19 cellular contexts compared by ENCODE assay signal in the genomic region with DNA sequence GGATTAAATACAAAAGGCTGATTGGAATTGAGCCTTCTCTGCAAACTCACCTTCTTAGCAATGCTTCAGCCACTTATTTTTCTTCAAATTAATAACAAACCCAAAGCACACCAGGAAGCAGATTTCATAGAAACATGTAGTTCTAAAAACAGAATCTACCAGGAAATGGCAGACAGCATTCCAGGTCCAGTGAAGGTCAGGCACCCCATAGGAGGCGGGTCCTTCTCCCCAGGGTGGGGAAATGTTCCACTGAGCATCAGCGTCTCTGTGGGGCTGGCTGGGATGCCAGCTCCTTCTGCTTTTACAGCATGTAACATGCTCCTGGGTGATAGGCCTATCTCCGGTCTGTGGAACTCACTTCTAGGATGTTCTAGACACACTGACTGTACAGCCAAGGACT. TPM values are rescaled to one million over a fixed set of nuclear protein-coding genes. Genes with fewer than 3 reads are reported as not detected.
DNase-seq lines count a peak whose midpoint lies in the region; ATAC-seq, FAIRE-seq and TF ChIP-seq lines count a peak whose summit lies in the region.
"Had no signal": no experiment of that assay in that cellular context is flagged by ENCODE, and none has a peak within 500 bp of the region (broad histone marks: within the 10 kb centered on the region; RNA-seq: fewer than 3 reads in every experiment).

No MANE protein-coding gene starts in this region.

- H3K79me2 ChIP-seq in astrocyte (ENCODE audit: insufficient read depth, low read length), result no peaks in the 10 kb centered on the region

- no peaks in the 10 kb centered on the region for H3K79me1 ChIP-seq in neuronal stem cell (ENCODE audit: low read depth, low read length)

- H3K27me3 ChIP-seq in astrocyte (ENCODE audit: insufficient read depth, low read length) (no peaks in the 10 kb centered on the region), neuronal stem cell (ENCODE audit: control insufficient read depth in 3 of 3, insufficient read depth in 3 of 3, low read depth in 1 of 3, low read length in 3 of 3) (no peaks in the 10 kb centered on the region)

- no peak overlapping the region for H3K18ac ChIP-seq in neuronal stem cell (ENCODE audit: low read length)

- no peak overlapping the region for H2BK120ac ChIP-seq in neuronal stem cell (ENCODE audit: low read depth, low read length)

- H3K9ac ChIP-seq in astrocyte (ENCODE audit: low read length) (no peak overlapping the region), neuronal stem cell (ENCODE audit: low read depth, low read length, poor library complexity) (no peak overlapping the region)

- no peak overlapping the region for H3K4me3 ChIP-seq in astrocyte (ENCODE audit: insufficient read depth, low read depth, low read length)
- no peak overlapping the region for H3K4me3 ChIP-seq in neuronal stem cell (ENCODE audit: low read length in 2 of 2)
- H3K4me3 ChIP-seq: HAP-1 had no signal

- H3K9me3 ChIP-seq in astrocyte (ENCODE audit: insufficient read depth, low read depth, low read length) (no peaks in the 10 kb centered on the region), neuronal stem cell (replicated peaks in 1 of 2; ENCODE audit: control insufficient read depth in 2 of 2, insufficient read depth in 1 of 2, low read depth in 1 of 2, low read length in 2 of 2) (peaks cover 0 to under 1% of the 10 kb centered on the region in 2 donors)
- H3K9me3 ChIP-seq: HAP-1 had no signal

- no peak for DNase-seq in astrocyte (ENCODE audit: low read depth)
- no peak for DNase-seq in left lobe of liver (ENCODE audit: low spot score)
- DNase-seq in neuronal stem cell (ENCODE audit: low spot score), result no peak
- DNase-seq in activated naive CD4-positive, alpha-beta T cell treated with anti-CD3 and anti-CD28 coated beads, Interleukin-2, amount 50 U/mL, for 16 hours, result no peak
- DNase-seq in C1 segment of cervical spinal cord (lab: John Stamatoyannopoulos, UW), result no peak
- no peak for DNase-seq in hypothalamus (lab: John Stamatoyannopoulos, UW)
- DNase-seq: CD4-positive, alpha-beta memory T cell; DMS153; DMS79 treated with DMSO at 0.1 percent for 48 hours; GDM1 had no signal

- H3K4me1 ChIP-seq in astrocyte (ENCODE audit: insufficient read depth, low read length), result peaks cover 16% of the 10 kb centered on the region
- H3K4me1 ChIP-seq in neuronal stem cell (ENCODE audit: control insufficient read depth in 2 of 2, insufficient read depth in 1 of 2, low read depth in 1 of 2, low read length in 2 of 2), result peaks cover 0 to 7% of the 10 kb centered on the region in 2 donors
- H3K4me1 ChIP-seq: HAP-1 had no signal

- ATAC-seq in left lobe of liver, result peak; percentile 34
- ATAC-seq in HG03354 (IDR thresholded peaks at IDR 0.05; ENCODE audit: poor library complexity, severe bottlenecking, unreplicated experiment), result no peak

- no peak overlapping the region for H2BK15ac ChIP-seq in neuronal stem cell (ENCODE audit: low read length)

- H3K14ac ChIP-seq in neuronal stem cell (ENCODE audit: low read length), result peak overlapping the region; percentile 10

- H3K9me3 Mint-ChIP-seq in astrocyte (ENCODE audit: unreplicated experiment), result no peaks in the 10 kb centered on the region
- H3K9me3 Mint-ChIP-seq: IgD-negative memory B cell had no signal

- H2AFZ ChIP-seq in astrocyte (ENCODE audit: low read depth, low read length) (no peak overlapping the region), neuronal stem cell (ENCODE audit: low read length) (no peak overlapping the region)

- no CpG with 5 or more reads among the region's 3 CpGs for WGBS in neuronal stem cell (ENCODE audit: extremely low coverage in 2 of 2, insufficient read length in 2 of 2, insufficient replicate concordance in 1 of 2), 2 donors

- H2BK5ac ChIP-seq in neuronal stem cell (ENCODE audit: low read length), result no peak overlapping the region

- H4K20me1 ChIP-seq in astrocyte (ENCODE audit: insufficient read depth, low read length), result no peaks in the 10 kb centered on the region

- no peak overlapping the region for H4K91ac ChIP-seq in neuronal stem cell (ENCODE audit: low read depth, low read length, poor library complexity)

- no peaks in the 10 kb centered on the region for H3K27me3 Mint-ChIP-seq in astrocyte (ENCODE audit: low read depth, unreplicated experiment)
- H3K27me3 Mint-ChIP-seq: B cell; CD4-positive, alpha-beta memory T cell; IgD-negative memory B cell had no signal

- no peak overlapping the region for H3K23ac ChIP-seq in neuronal stem cell (ENCODE audit: low read depth, low read length, poor library complexity)

- peaks cover 23% of the 10 kb centered on the region for H3K4me1 Mint-ChIP-seq in astrocyte (ENCODE audit: low read depth, unreplicated experiment)

- H4K8ac ChIP-seq in neuronal stem cell (ENCODE audit: low read depth, low read length), result no peak overlapping the region

- H3K4me2 ChIP-seq in astrocyte (ENCODE audit: low read length), result no peak overlapping the region
- no peak overlapping the region for H3K4me2 ChIP-seq in neuronal stem cell (ENCODE audit: insufficient read depth, low read length, poor library complexity, severe bottlenecking)

- FAIRE-seq in astrocyte (lab: Jason Lieb, UNC), result no peak
- FAIRE-seq: A204.1, D721Med, GM19239, H1 had no signal

- no peak for TF ChIP-seq CTCF in astrocyte (IDR thresholded peaks at IDR 0.05; ENCODE audit: insufficient read depth, low read depth, low read length)

- peak overlapping the region; percentile 53 for H3K27ac Mint-ChIP-seq in astrocyte (ENCODE audit: unreplicated experiment)
- H3K27ac Mint-ChIP-seq: B cell had no signal

- no peak overlapping the region for H3K4me3 Mint-ChIP-seq in astrocyte (ENCODE audit: unreplicated experiment)
- H3K4me3 Mint-ChIP-seq: B cell; CD4-positive, alpha-beta memory T cell; IgD-negative memory B cell had no signal

- H3K27ac ChIP-seq in astrocyte (ENCODE audit: low read depth, low read length) (no peak overlapping the region), neuronal stem cell (replicated peaks; ENCODE audit: low read length) (no peak overlapping the region)
- H3K27ac ChIP-seq: C4-2B had no signal

- no peak overlapping the region for H3K4ac ChIP-seq in neuronal stem cell (ENCODE audit: low read length)

- H2AK5ac ChIP-seq in neuronal stem cell (ENCODE audit: low read depth, low read length), result no peak overlapping the region

- H2BK12ac ChIP-seq in neuronal stem cell (ENCODE audit: low read length), result no peak overlapping the region

- H3K36me3 Mint-ChIP-seq in astrocyte (ENCODE audit: low read depth, unreplicated experiment), result peaks cover 7% of the 10 kb centered on the region

- H3K36me3 ChIP-seq in astrocyte (ENCODE audit: insufficient read depth, low read length) (peaks cover 5% of the 10 kb centered on the region), neuronal stem cell (replicated peaks in 1 of 2; ENCODE audit: control insufficient read depth in 2 of 2, insufficient read depth in 2 of 2, low read length in 2 of 2) (peaks cover 0 to 26% of the 10 kb centered on the region in 2 donors)
- H3K36me3 ChIP-seq: HAP-1 had no signal

RNA-seq across cellular contexts. Expression of gene CTNNB1, which starts 49.2 kb away (rescaled TPM):
- 656 and 710 TPM in 2 replicates for total RNA-seq in astrocyte
- total RNA-seq in left lobe of liver, result 157 TPM
- 337 TPM for polyA plus RNA-seq in neuronal stem cell (2013, experiment 1 of 2)
- 331 TPM for polyA plus RNA-seq in neuronal stem cell (2013, experiment 2 of 2)
